Comparison of ENCODE assay signal across 8 cellular contexts in the genomic region with DNA sequence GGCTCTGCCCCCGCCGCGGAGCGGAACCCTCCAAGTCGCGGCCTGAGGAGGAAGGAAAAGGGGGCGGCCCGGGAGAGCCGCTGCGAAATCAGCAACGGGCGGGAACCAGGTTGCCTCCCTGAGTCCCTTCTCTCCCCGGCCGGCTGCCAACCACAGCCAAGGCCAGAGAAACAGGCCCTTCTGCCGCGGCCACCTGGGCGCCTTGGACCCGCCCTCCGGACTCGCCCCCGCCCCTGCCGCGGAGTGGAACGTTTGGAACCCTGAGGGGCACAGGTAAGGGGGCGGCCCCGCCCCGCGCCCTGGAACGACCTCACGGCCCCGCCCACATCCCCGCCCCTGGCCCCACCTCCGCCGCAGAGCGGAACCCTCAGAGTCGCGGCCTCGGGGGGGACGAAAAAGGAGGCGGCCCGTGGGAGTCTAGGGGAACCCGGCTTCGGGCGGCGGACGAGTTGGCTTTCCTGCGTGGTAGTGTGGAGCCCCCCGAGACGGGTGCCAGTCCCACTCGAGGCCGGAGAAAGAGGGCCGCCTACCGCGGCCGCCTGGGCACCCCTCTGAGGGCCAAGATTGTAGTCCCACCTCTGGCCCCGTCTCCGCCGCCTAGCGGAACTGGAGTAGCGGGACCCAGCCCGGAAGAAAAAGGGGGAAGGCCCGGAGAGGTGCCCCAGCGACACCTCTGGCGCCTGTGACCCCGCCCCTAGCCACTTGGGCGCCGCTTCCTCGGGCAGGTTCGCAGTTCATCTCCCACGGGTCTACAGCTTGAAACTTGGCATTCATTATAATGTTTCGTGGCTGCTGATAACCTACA. TPM values are rescaled to one million over a fixed set of nuclear protein-coding genes. Genes with fewer than 3 reads are reported as not detected.
DNase-seq lines count a peak whose midpoint lies in the region; ATAC-seq, FAIRE-seq and TF ChIP-seq lines count a peak whose summit lies in the region.

No MANE protein-coding gene starts in this region.

- peaks cover 30% of the 10 kb centered on the region for H3K79me2 ChIP-seq in GM23338 (replicated peaks; ENCODE audit: insufficient read depth)
- H3K79me2 ChIP-seq in fibroblast of lung (ENCODE audit: control insufficient read depth, insufficient read depth, low read length) = no peaks in the 10 kb centered on the region

- intact Hi-C loops in natural killer cell (cut with micrococcal nuclease) = no loop called here

- no peaks in the 10 kb centered on the region for H4K20me1 ChIP-seq in GM23338 (replicated peaks; ENCODE audit: insufficient read depth)
- H4K20me1 ChIP-seq in fibroblast of lung (ENCODE audit: control insufficient read depth, extremely low read depth, insufficient read depth, low read length) = no peaks in the 10 kb centered on the region

- ATAC-seq in GM23338 = peak; percentile 84
- peak; percentile 84 to 96 (median 85) for ATAC-seq in natural killer cell
- ATAC-seq in stimulated activated naive CD8-positive, alpha-beta T cell treated with anti-CD3 and anti-CD28 coated beads, Interleukin-15, Interleukin-2, amounts not matched to agents 100 U/mL and 50 U/mL, for 24 hours = peak; percentile 89

- H3K4me1 ChIP-seq in GM23338 (ENCODE audit: insufficient read depth) (no peaks in the 10 kb centered on the region), fibroblast of lung (ENCODE audit: control insufficient read depth, extremely low read depth, insufficient read depth, low read length) (no peaks in the 10 kb centered on the region)

- H3K36me3 ChIP-seq in GM23338 (ENCODE audit: insufficient read depth) = no peaks in the 10 kb centered on the region
- H3K36me3 ChIP-seq in fibroblast of lung (ENCODE audit: control insufficient read depth, insufficient read depth, low read length) = no peaks in the 10 kb centered on the region

- peak overlapping the region; percentile 85 for H3K27ac ChIP-seq in GM23338 (ENCODE audit: low read depth)
- H3K27ac ChIP-seq in fibroblast of lung (ENCODE audit: insufficient read depth, low read length) = peak overlapping the region; percentile 77

- H3K27me3 Mint-ChIP-seq in GM23338 (ENCODE audit: insufficient read depth, low read depth, poor library complexity) (no peaks in the 10 kb centered on the region), natural killer cell (ENCODE audit: low read depth in 2 of 2) (no peaks in the 10 kb centered on the region)

- no peaks in the 10 kb centered on the region; the same call in 2 of the 3 replicates for H3K36me3 Mint-ChIP-seq in GM23338 (ENCODE audit: low read depth)
- H3K36me3 Mint-ChIP-seq in natural killer cell = no peaks in the 10 kb centered on the region

- H3K4me2 ChIP-seq in GM23338 = peak overlapping the region; percentile 81
- H3K4me2 ChIP-seq in fibroblast of lung (ENCODE audit: extremely low read depth, insufficient read depth, low read length) = peak overlapping the region; percentile 74

- FAIRE-seq in RCC 7860 (lab: Jason Lieb, UNC) = no peak

- H3K9me3 ChIP-seq in fibroblast of lung (ENCODE audit: control insufficient read depth, insufficient read depth, low read depth, low read length) = no peaks in the 10 kb centered on the region

- no peaks in the 10 kb centered on the region for H3K9me2 ChIP-seq in GM23338 (ENCODE audit: insufficient read depth)

- H3K4me3 ChIP-seq in GM23338 (peak overlapping the region; percentile 74), fibroblast of lung (replicated peaks in 1 of 4; ENCODE audit: control extremely low read depth in 1 of 4, insufficient read depth in 1 of 4, low read depth in 3 of 4, low read length in 4 of 4) (peak overlapping the region; percentile 59 to 89 (median 68))

- H3K27me3 ChIP-seq in GM23338 (ENCODE audit: insufficient read depth) (no peaks in the 10 kb centered on the region), fibroblast of lung (ENCODE audit: control insufficient read depth, insufficient read depth, low read length) (no peaks in the 10 kb centered on the region)

- DNase-seq in EL = peak; percentile 74
- peak; percentile 81 for DNase-seq in GM23338 (ENCODE audit: low spot score)
- peak; percentile 57 to 75 for DNase-seq in Kasumi-1 (lab: John Stamatoyannopoulos, UW)
- peak; percentile 61 for DNase-seq in RCC 7860 (ENCODE audit: low spot score)
- peak; percentile 69 to 74 for DNase-seq in activated T-helper 1 cell treated with anti-CD3 and anti-CD28 coated beads, Interleukin-2, amount 50 U/mL, for 16 hours (ENCODE audit: low read depth in 1 of 2, low spot score in 1 of 2)
- peak; percentile 67 to 70 for DNase-seq in fibroblast of lung (ENCODE audit: low read depth in 2 of 2)
- peak; percentile 74 for DNase-seq in natural killer cell
- DNase-seq in stimulated activated naive CD8-positive, alpha-beta T cell treated with anti-CD3 and anti-CD28 coated beads, Interleukin-15, Interleukin-2, amounts not matched to agents 100 U/mL and 50 U/mL, for 24 hours = peak; percentile 81

- peak overlapping the region; percentile 86 for H3K9ac ChIP-seq in fibroblast of lung (ENCODE audit: insufficient read depth, low read length)

- H2AFZ ChIP-seq in GM23338 = peak overlapping the region; percentile 40; the same call in 1 of the 2 replicates
- H2AFZ ChIP-seq in fibroblast of lung (ENCODE audit: low read length) = peak overlapping the region; percentile 57

- TF ChIP-seq CTCF in GM23338 (conservative IDR thresholded peaks at IDR 0.05; ENCODE audit: low read depth in 2 of 2) = no peak; a peak in 1 of 4 replicates
- peak; percentile 41 to 43 for TF ChIP-seq CTCF in fibroblast of lung (conservative IDR thresholded peaks at IDR 0.05 in 1 of 2, IDR thresholded peaks at IDR 0.05 in 1 of 2; ENCODE audit: low read depth in 1 of 2, low read length in 2 of 2)
- peak; percentile 34 for TF ChIP-seq CTCF in natural killer cell (IDR thresholded peaks at IDR 0.05)

- H3K4me3 Mint-ChIP-seq in GM23338 = peak overlapping the region; percentile 91
- peak overlapping the region; percentile 80 for H3K4me3 Mint-ChIP-seq in natural killer cell

- H3K27ac Mint-ChIP-seq in GM23338 = peak overlapping the region; percentile 78; the same call in 1 of the 2 replicates
- peak overlapping the region; percentile 85 to 87 for H3K27ac Mint-ChIP-seq in natural killer cell

- no peaks in the 10 kb centered on the region for H3F3A ChIP-seq in GM23338 (replicated peaks; ENCODE audit: low read depth)

- peaks cover 8% of the 10 kb centered on the region for H3K4me1 Mint-ChIP-seq in GM23338
- H3K4me1 Mint-ChIP-seq in natural killer cell = peaks cover 13 to 14% of the 10 kb centered on the region in 2 donors

- H3K9me3 Mint-ChIP-seq in GM23338 (no peaks in the 10 kb centered on the region), natural killer cell (no peaks in the 10 kb centered on the region)

TF ChIP-seq in GM23338, 12 proteins besides CTCF, POLR2A, EP300 and RAD21:
- TF ChIP-seq POLR2AphosphoS5 (IDR thresholded peaks at IDR 0.05; ENCODE audit: low read depth) (peak; percentile 52), EZH2 (IDR thresholded peaks at IDR 0.05; ENCODE audit: low read depth, unreplicated experiment) (no peak)
TF ChIP-seq in GM23338: peak in this region for 1.

RNA-seq across cellular contexts. Expression of gene PHKA2, which starts 0.7 kb away (rescaled TPM):
- 23.7 and 23.9 TPM in 2 replicates for total RNA-seq in GM23338 (2014; rRNA removed; shearing (Covaris generic))
- polyA plus RNA-seq in GM23338 (2016; fragmentation: Nextera tagmentation; extraction: Ambion mirVana) (8.0 and 9.2 TPM in 2 replicates), fibroblast of lung (6.1 and 7.9 TPM in 2 replicates)
- total RNA-seq in fibroblast of lung (7.7 and 8.3 TPM in 2 replicates), natural killer cell (10 to 100 TPM; 34.2 to 45.9 (median 35.1) TPM)
- polyA plus RNA-seq in fibroblast of lung (2012) = 6.2 and 8.4 TPM in 2 replicates
- 30.2 and 46.3 TPM in 2 replicates for polyA minus RNA-seq in fibroblast of lung (ENCODE audit: low replicate concordance)

Comparison
In these comparisons a context has a peak if more than half of its experiments do, and no peak if none do; other contexts are left out.
1. Peak in every context shown above with its lines: DNase-seq, ATAC-seq, H3K4me3 ChIP-seq and H3K27ac ChIP-seq.
2. CTCF ChIP-seq: peak in fibroblast of lung (2 of 2) and natural killer cell (single experiment); none in GM23338 (0 of 2).